ENCODE assay signal across 22 cellular contexts in the genomic region with DNA sequence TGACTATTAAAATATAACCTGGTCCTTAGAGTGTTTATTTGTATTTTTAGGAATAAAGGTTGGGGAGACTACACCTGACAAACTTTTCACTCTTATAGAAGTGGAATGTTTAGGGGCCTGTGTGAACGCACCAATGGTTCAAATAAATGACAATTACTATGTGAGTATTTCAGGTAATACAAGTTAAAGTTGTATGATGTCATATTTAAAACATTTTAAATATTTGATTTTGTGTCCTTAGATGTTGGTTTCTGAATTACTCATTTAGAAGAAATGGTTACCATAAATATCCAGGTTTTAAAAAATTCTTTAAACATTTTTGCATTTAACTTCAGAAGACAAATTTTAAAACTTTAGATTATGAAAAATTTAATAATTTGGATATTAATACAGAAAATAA.
"Had no signal": no experiment of that assay in that cellular context is flagged by ENCODE, and none has a peak within 500 bp of the region (broad histone marks: within the 10 kb centered on the region; RNA-seq: fewer than 3 reads in every experiment).

No MANE protein-coding gene starts in this region.

- ATAC-seq: activated T-helper 17 cell treated with anti-CD3 and anti-CD28 coated beads, Interleukin-2, amount 50 U/mL, for 72 hours; foreskin keratinocyte; mucosa of descending colon had no signal

- H3K4me1 ChIP-seq: foreskin keratinocyte, parathyroid adenoma had no signal

- H3K9me3 ChIP-seq: mucosa of descending colon, tibial nerve had no signal

- H3K27ac Mint-ChIP-seq: activated B cell treated with CpG ODN at 0.5 μM for 24 hours; stimulated activated naive CD8-positive, alpha-beta T cell treated with anti-CD3 and anti-CD28 coated beads, Interleukin-15, Interleukin-2, amounts not matched to agents 100 ng/mL and 50 ng/mL, for 24 hours had no signal

- H3K27me3 Mint-ChIP-seq: activated B cell treated with CpG ODN at 0.5 μM for 24 hours; activated CD4-positive, alpha-beta memory T cell treated with anti-CD3 and anti-CD28 coated beads for 36 hours; activated T-helper 17 cell treated with anti-CD3 and anti-CD28 coated beads, Interleukin-2, amount 50 U/mL, for 72 hours; brain; memory B cell; naive B cell; stimulated activated naive CD8-positive, alpha-beta T cell treated with anti-CD3 and anti-CD28 coated beads, Interleukin-15, Interleukin-2, amounts not matched to agents 100 ng/mL and 50 ng/mL, for 24 hours had no signal

- DNase-seq: activated B cell treated with CpG ODN at 0.5 μM for 24 hours; activated CD4-positive, alpha-beta memory T cell treated with anti-CD3 and anti-CD28 coated beads for 36 hours; activated CD4-positive, alpha-beta T cell treated with anti-CD3 and anti-CD28 coated beads for 4 hours; activated naive CD4-positive, alpha-beta T cell; activated T-cell treated with anti-CD3 and anti-CD28 coated beads, Interleukin-2, amount 50 U/mL, for 1 hour; anterior cingulate cortex; caudate nucleus; dorsolateral prefrontal cortex; foreskin keratinocyte; kidney glomerular epithelial cell; mucosa of descending colon; naive B cell; stimulated activated CD4-positive, alpha-beta T cell treated with anti-CD3 and anti-CD28 coated beads, Interleukin-2, amount 100 ng/mL, for 24 hours had no signal

- FAIRE-seq: urothelium cell line had no signal

- H2AFZ ChIP-seq: parathyroid adenoma had no signal

- H3K27ac ChIP-seq: epithelial cell of prostate, foreskin keratinocyte, parathyroid adenoma had no signal

- H3K27me3 ChIP-seq: dorsolateral prefrontal cortex, foreskin keratinocyte, tibial nerve had no signal

- H3K4me3 ChIP-seq: dorsolateral prefrontal cortex, mucosa of descending colon, tibial nerve had no signal

- H3K4me3 Mint-ChIP-seq: activated B cell treated with CpG ODN at 0.5 μM for 24 hours; activated CD4-positive, alpha-beta memory T cell treated with anti-CD3 and anti-CD28 coated beads for 36 hours; activated T-helper 17 cell treated with anti-CD3 and anti-CD28 coated beads, Interleukin-2, amount 50 U/mL, for 72 hours; brain; memory B cell; naive B cell; stimulated activated naive CD8-positive, alpha-beta T cell treated with anti-CD3 and anti-CD28 coated beads, Interleukin-15, Interleukin-2, amounts not matched to agents 100 ng/mL and 50 ng/mL, for 24 hours; T-helper 2 cell treated with Interferon-gamma antibody and Interleukin-4, amounts not matched to agents 5 μg/mL and 100 μg/mL, for 36 hours had no signal

- H3K9ac ChIP-seq: parathyroid adenoma had no signal

- H3K9me3 Mint-ChIP-seq: activated B cell treated with CpG ODN at 0.5 μM for 24 hours; activated CD4-positive, alpha-beta memory T cell treated with anti-CD3 and anti-CD28 coated beads for 36 hours; activated T-helper 17 cell treated with anti-CD3 and anti-CD28 coated beads, Interleukin-2, amount 50 U/mL, for 72 hours; brain; memory B cell; naive B cell; stimulated activated naive CD8-positive, alpha-beta T cell treated with anti-CD3 and anti-CD28 coated beads, Interleukin-15, Interleukin-2, amounts not matched to agents 100 ng/mL and 50 ng/mL, for 24 hours; T-helper 2 cell treated with Interferon-gamma antibody and Interleukin-4, amounts not matched to agents 5 μg/mL and 100 μg/mL, for 36 hours had no signal
